In the genomic region with DNA sequence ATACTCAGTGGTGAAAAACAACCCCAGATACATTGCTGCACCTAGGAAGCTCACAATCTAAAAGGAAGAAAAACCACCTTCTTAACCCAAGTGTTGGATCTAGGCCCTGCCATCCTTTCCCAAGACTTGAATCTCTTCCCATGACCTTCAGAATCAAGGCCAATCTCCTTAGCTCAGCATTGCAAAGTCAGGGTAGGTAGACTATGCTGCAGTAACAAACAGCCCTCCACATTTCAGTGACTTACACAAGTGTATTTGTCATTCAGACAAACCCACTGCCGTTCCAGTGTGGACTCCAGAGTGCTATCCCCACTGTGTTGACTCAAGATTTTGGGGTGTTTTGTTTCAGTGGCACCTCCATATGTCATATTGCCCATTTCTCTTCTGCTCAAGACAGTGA, we compare ENCODE assay signal across 29 cellular contexts.
"Had no signal": no experiment of that assay in that cellular context is flagged by ENCODE, and none has a peak within 500 bp of the region (broad histone marks: within the 10 kb centered on the region; RNA-seq: fewer than 3 reads in every experiment).

No MANE protein-coding gene starts in this region.

- ATAC-seq: naive thymus-derived CD8-positive, alpha-beta T cell; natural killer cell treated with Interleukin-12 subunit alpha and Interleukin-12 subunit beta and Interleukin-15 and Interleukin-18, amount 100 ng/mL, for 72 hours; psoas muscle; right cardiac atrium; sciatic nerve; stimulated activated memory B cell treated with anti-CD40 and anti-IgM and Interleukin-4, amounts not matched to agents 10 μg/mL and 1 μg/mL and 100 μg/mL, for 72 hours; stimulated activated naive CD8-positive, alpha-beta T cell treated with anti-CD3 and anti-CD28 coated beads, Interleukin-15, amount 100 ng/mL, for 72 hours; stimulated activated naive CD8-positive, alpha-beta T cell treated with anti-CD3 and anti-CD28 coated beads, Interleukin-15, Interleukin-2, amounts not matched to agents 100 U/mL and 50 U/mL, for 24 hours had no signal

- H3K79me2 ChIP-seq: parathyroid adenoma had no signal

- FAIRE-seq: urothelium cell line had no signal

- H3K4me3 ChIP-seq: ovary, psoas muscle, skin epidermis, smooth muscle cell, suprapubic skin, testis, tibial artery, upper lobe of left lung, vagina had no signal

- H2AFZ ChIP-seq: parathyroid adenoma had no signal

- H3K4me1 ChIP-seq: parathyroid adenoma, psoas muscle, suprapubic skin, testis, vagina had no signal

- DNase-seq: naive thymus-derived CD8-positive, alpha-beta T cell; nephron progenitor cell; occipital lobe; ovary; psoas muscle; right cardiac atrium; spleen; stimulated activated CD4-positive, alpha-beta T cell treated with anti-CD3 and anti-CD28 coated beads, Interleukin-12 subunit alpha, Interleukin-12 subunit beta, amount 100 ng/mL, for 4 hours; stimulated activated CD4-positive, alpha-beta T cell treated with anti-CD3 and anti-CD28 coated beads, Interleukin-1b, Interleukin-23, amount 100 ng/mL, for 48 hours; stimulated activated CD4-positive, alpha-beta T cell treated with anti-CD3 and anti-CD28 coated beads, Interleukin-4, amount 100 ng/mL, for 1 hour; stimulated activated CD4-positive, alpha-beta T cell treated with anti-CD3 and anti-CD28 coated beads, Interleukin-4, amount 100 ng/mL, for 4 hours; stimulated activated CD8-positive, alpha-beta memory T cell treated with anti-CD3 and anti-CD28 coated beads, Interleukin-4, amount 100 ng/mL, for 48 hours; stimulated activated naive CD4-positive, alpha-beta T cell; stimulated activated naive CD8-positive, alpha-beta T cell treated with anti-CD3 and anti-CD28 coated beads, Interleukin-15, amount 100 ng/mL, for 72 hours; stimulated activated naive CD8-positive, alpha-beta T cell treated with anti-CD3 and anti-CD28 coated beads, Interleukin-15, Interleukin-2, amounts not matched to agents 100 U/mL and 50 U/mL, for 24 hours; substantia nigra; testis; tibial artery; trophoblast cell; upper lobe of left lung had no signal

- H3K27me3 ChIP-seq: ovary, suprapubic skin, testis, tibial artery, upper lobe of left lung, vagina had no signal

- H3K27ac ChIP-seq: ovary, parathyroid adenoma, psoas muscle, suprapubic skin, testis, tibial artery, upper lobe of left lung, vagina had no signal

- H3K9me3 ChIP-seq: ovary, psoas muscle, spleen, suprapubic skin, testis, tibial artery, upper lobe of left lung, vagina had no signal

- H3K36me3 ChIP-seq: ovary, spleen, suprapubic skin, tibial artery, upper lobe of left lung, vagina had no signal

- H3K4me2 ChIP-seq: smooth muscle cell had no signal

- H3K9ac ChIP-seq: parathyroid adenoma had no signal
